30 cellular contexts compared by ENCODE assay signal in genomic region chrY:8553614-8554013, GRCh38.
"Had no signal": no experiment of that assay in that cellular context is flagged by ENCODE, and none has a peak within 500 bp of the region (broad histone marks: within the 10 kb centered on the region; RNA-seq: fewer than 3 reads in every experiment).

No MANE protein-coding gene starts in this region.

- ATAC-seq: activated CD4-positive, alpha-beta T cell treated with anti-CD3 and anti-CD28 coated beads for 36 hours; activated CD8-positive, alpha-beta memory T cell treated with anti-CD3 and anti-CD28 coated beads, Interleukin-2, amount 10 ng/mL, durations not matched to agents 7 days and 5 days; activated CD8-positive, alpha-beta T cell treated with anti-CD3 and anti-CD28 coated beads, Interleukin-2, amount 10 ng/mL, durations not matched to agents 7 days and 5 days; activated naive CD8-positive, alpha-beta T cell treated with anti-CD3 and anti-CD28 coated beads, Interleukin-2, amount 50 U/mL, for 24 hours; body of pancreas; effector memory CD8-positive, alpha-beta T cell; foreskin keratinocyte; gastrocnemius medialis; T-helper 17 cell had no signal

- H3K4me3 ChIP-seq: adrenal gland, body of pancreas, esophagus muscularis mucosa, gastrocnemius medialis had no signal

- H3K27ac ChIP-seq: adrenal gland, body of pancreas, foreskin keratinocyte had no signal

- DNase-seq: activated CD4-positive, alpha-beta memory T cell treated with anti-CD3 and anti-CD28 coated beads for 36 hours; activated CD4-positive, alpha-beta T cell treated with anti-CD3 and anti-CD28 coated beads for 36 hours; activated CD4-positive, alpha-beta T cell treated with anti-CD3 and anti-CD28 coated beads, Interleukin-2, amount 10 ng/mL, durations not matched to agents 24 days and 14 days; activated CD4-positive, CD25-positive, alpha-beta regulatory T cell; activated CD4-positive, CD25-positive, alpha-beta regulatory T cell treated with anti-CD3 and anti-CD28 coated beads, Interleukin-2, amount 50 U/mL, for 72 hours; activated CD8-positive, alpha-beta memory T cell treated with anti-CD3 and anti-CD28 coated beads, Interleukin-2, amount 10 ng/mL, durations not matched to agents 7 days and 5 days; activated CD8-positive, alpha-beta memory T cell treated with anti-CD3 and anti-CD28 coated beads, Interleukin-2, amount 50 U/mL, for 4 hours; activated CD8-positive, alpha-beta T cell treated with anti-CD3 and anti-CD28 coated beads, Interleukin-2, amount 10 ng/mL, durations not matched to agents 7 days and 5 days; activated effector memory CD4-positive, alpha-beta T cell treated with anti-CD3 and anti-CD28 coated beads, Interleukin-2, amount 50 U/mL, for 16 hours; activated naive CD4-positive, alpha-beta T cell treated with anti-CD3 and anti-CD28 coated beads for 36 hours; activated naive CD8-positive, alpha-beta T cell treated with anti-CD3 and anti-CD28 coated beads for 36 hours; activated naive CD8-positive, alpha-beta T cell treated with anti-CD3 and anti-CD28 coated beads, Interleukin-2, amount 50 U/mL, for 24 hours; activated T-cell treated with anti-CD3 and anti-CD28 coated beads, Interleukin-2, amount 50 U/mL, for 1 hour; activated T-cell treated with anti-CD3 and anti-CD28 coated beads, Interleukin-2, amount 50 U/mL, for 48 hours; amygdala; aorta; body of pancreas; central memory CD4-positive, alpha-beta T cell; cortex of kidney; dermis blood vessel endothelial cell; effector CD4-positive, alpha-beta T cell; effector memory CD8-positive, alpha-beta T cell; erythroblast; foreskin keratinocyte; glutamatergic neuron; T-helper 1 cell; T-helper 17 cell had no signal

- H3K27me3 ChIP-seq: adrenal gland, body of pancreas, esophagus muscularis mucosa, foreskin keratinocyte, gastrocnemius medialis had no signal

- H3K36me3 ChIP-seq: adrenal gland, esophagus muscularis mucosa, gastrocnemius medialis had no signal

- H3K9me3 ChIP-seq: adrenal gland, body of pancreas, esophagus muscularis mucosa, gastrocnemius medialis had no signal

- H3K4me1 ChIP-seq: adrenal gland, body of pancreas, esophagus muscularis mucosa, foreskin keratinocyte, gastrocnemius medialis had no signal
